Comparison of ENCODE assay signal across 8 cellular contexts in the genomic region with DNA sequence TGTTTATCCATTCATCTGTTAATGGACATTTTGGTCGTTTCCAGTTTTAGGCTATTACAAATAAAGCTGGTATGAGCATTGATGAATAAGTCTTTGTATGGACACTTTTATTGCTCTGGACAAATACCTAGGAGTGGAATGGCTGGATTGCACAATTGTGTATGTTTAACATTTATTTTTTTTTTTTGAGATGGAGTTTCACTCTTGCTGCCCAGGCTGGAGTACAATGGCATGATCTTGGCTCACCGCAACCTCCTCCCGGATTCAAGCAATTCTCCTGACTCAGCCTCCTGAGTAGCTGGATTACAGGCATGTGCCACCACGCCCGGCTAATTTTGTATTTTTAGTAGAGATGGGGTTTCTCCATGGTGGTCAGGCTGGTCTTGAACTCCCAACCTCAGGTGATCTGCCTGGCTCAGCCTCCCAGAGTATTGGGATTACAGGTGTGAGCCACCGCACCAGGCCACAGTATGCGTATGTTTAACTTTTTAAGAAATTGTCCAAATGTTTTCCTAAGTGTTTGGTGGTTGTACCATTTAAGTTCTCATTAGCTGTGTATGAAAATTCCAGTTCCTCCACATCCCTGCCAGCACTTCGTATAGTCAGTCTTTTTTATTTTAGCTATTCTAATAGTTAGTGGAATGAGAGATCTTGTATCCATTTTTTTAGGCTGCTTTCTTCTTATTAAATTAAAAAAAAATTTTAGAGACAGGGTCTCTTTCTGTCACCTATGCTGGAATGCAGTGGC.
A peak's percentile ranks its signal among the peaks of the same experiment; 100 is the strongest.
DNase-seq lines count a peak whose midpoint lies in the region; ATAC-seq, FAIRE-seq and TF ChIP-seq lines count a peak whose summit lies in the region.
"Not testable (repeated sequence)": the region's sequence is repeated elsewhere in the genome, so short reads cannot be mapped to it uniquely, and the experiment has no call there.

No MANE protein-coding gene starts in this region.

- H2AFZ ChIP-seq in ACC112 (ENCODE audit: low read length, unreplicated experiment); IMR-90 (replicated peaks; ENCODE audit: low read length, poor library complexity); SK-N-SH (ENCODE audit: low read depth); keratinocyte (ENCODE audit: control insufficient read depth, low read length): not testable (repeated sequence)

- H3K4me1 Mint-ChIP-seq in MCF 10A (ENCODE audit: insufficient read depth, unreplicated experiment): peaks cover 19% of the 10 kb centered on the region

- TF ChIP-seq CTCF in IMR-90 (conservative IDR thresholded peaks at IDR 0.05; ENCODE audit: low read depth, low read length); SK-N-SH (IDR thresholded peaks at IDR 0.05); MCF 10A (IDR thresholded peaks at IDR 0.05; ENCODE audit: unreplicated experiment); keratinocyte (optimal IDR thresholded peaks at IDR 0.05 in 1 of 3, IDR thresholded peaks at IDR 0.05 in 1 of 3, conservative IDR thresholded peaks at IDR 0.05 in 1 of 3; ENCODE audit: extremely low read depth in 1 of 3, insufficient read depth in 2 of 3, low read length in 3 of 3): not testable (repeated sequence)

- WGBS in IMR-90 (ENCODE audit: extremely low coverage in 2 of 2, insufficient read length in 1 of 2), 2 experiments: no CpG with 5 or more reads among the region's 8 CpGs
- 82% methylated on average over 8 of the region's 8 CpGs for WGBS in SK-N-SH (ENCODE audit: low lambda C conversion rate)

- peak overlapping the region; percentile 53; the same call in 1 of the 2 replicates for H4K5ac ChIP-seq in IMR-90 (ENCODE audit: low read depth, low read length)

- peak overlapping the region; percentile 90 for H3K27ac Mint-ChIP-seq in MCF 10A (ENCODE audit: low read depth, unreplicated experiment)

- BruUV-seq in IMR-90 (replicated peaks; lab: Mats Ljungman, UMichigan); MCF 10A (replicated peaks; lab: Mats Ljungman, UMichigan): not testable (repeated sequence)

- peak; percentile 77 for FAIRE-seq in keratinocyte (lab: Jason Lieb, UNC)

- H2AK9ac ChIP-seq in IMR-90 (replicated peaks; ENCODE audit: low read depth, low read length, poor library complexity): not testable (repeated sequence)

- not testable (repeated sequence) for H3K27me3 ChIP-seq in ACC112 (ENCODE audit: insufficient read depth, low read length); IMR-90 (ENCODE audit: control insufficient read depth, insufficient read depth, low read length); SK-N-SH (ENCODE audit: insufficient read depth); keratinocyte (ENCODE audit: control insufficient read depth, extremely low read depth, insufficient read depth, low read length)

- H3K4ac ChIP-seq in IMR-90 (ENCODE audit: low read depth, low read length): peak overlapping the region; percentile 62; the same call in 1 of the 2 replicates

- in situ Hi-C loops in IMR-90 (cut with MboI; ENCODE audit: low sequenced_read_pairs): not testable (repeated sequence)

- not testable (repeated sequence) for H3K9ac ChIP-seq in IMR-90 (ENCODE audit: low read depth, low read length); SK-N-SH; keratinocyte (ENCODE audit: control insufficient read depth, extremely low read depth, insufficient read depth, low read length)

- not testable (repeated sequence) for H3K4me2 ChIP-seq in IMR-90 (ENCODE audit: low read depth, low read length); SK-N-SH
- H3K4me2 ChIP-seq in keratinocyte (ENCODE audit: control insufficient read depth, extremely low read depth, insufficient read depth, low read depth, low read length): peak overlapping the region; percentile 41

- not testable (repeated sequence) for H2BK5ac ChIP-seq in IMR-90 (ENCODE audit: low read depth, low read length, poor library complexity, severe bottlenecking)

- POLR2A ChIA-PET in IMR-90 (lab: Charles Lee; ENCODE audit: unreplicated experiment): interaction anchor here (0.6 kb wide), 1 partner anchor 234 kb away, joined by 6 read pairs; no protein-coding TSS in a partner anchor
- POLR2A ChIA-PET in SK-N-SH (lab: Yijun Ruan, JAX): interaction anchor here (1.0 kb wide), 1 partner anchor 240 kb away, joined by 4 read pairs; the partner anchor contains the start of gene ZFP36L2
- POLR2A ChIA-PET in MCF 10A (lab: Yijun Ruan, JAX): interaction anchor here (0.5 to 2.7 kb wide), 25 partner anchors 10 to 555 kb away, joined by 3 to 28 read pairs (median 4); partner anchors contain the start of gene ZFP36L2

- H3K36me3 Mint-ChIP-seq in MCF 10A (ENCODE audit: insufficient read depth, unreplicated experiment): not testable (repeated sequence)

- not testable (repeated sequence) for H3K56ac ChIP-seq in IMR-90 (ENCODE audit: extremely low read depth, insufficient read depth, low read length)

- ATAC-seq in IMR-90 (ENCODE audit: low read depth): peak; percentile 78

- not testable (repeated sequence) for TF ChIP-seq POLR2A in IMR-90 (IDR thresholded peaks at IDR 0.05; ENCODE audit: low read depth, low read length)

- peak overlapping the region; percentile 18 for H2BK20ac ChIP-seq in IMR-90 (ENCODE audit: low read depth, low read length)

- TF ChIP-seq RAD21 in IMR-90 (IDR thresholded peaks at IDR 0.05; ENCODE audit: low read length); SK-N-SH (IDR thresholded peaks at IDR 0.05; ENCODE audit: low read length): not testable (repeated sequence)

- not testable (repeated sequence) for H3K79me2 ChIP-seq in ACC112 (ENCODE audit: control insufficient read depth, insufficient read depth, low read length, unreplicated experiment); SK-N-SH (ENCODE audit: insufficient read depth); keratinocyte (ENCODE audit: control insufficient read depth, insufficient read depth, low read length)

- H4K8ac ChIP-seq in IMR-90 (ENCODE audit: low read depth in 2 of 2, low read length in 2 of 2): peak overlapping the region in 1 of 2 experiments; percentile 48; a peak in 1 of 4 replicates

- H2BK120ac ChIP-seq in IMR-90 (ENCODE audit: low read depth, low read length): peak overlapping the region; percentile 13; the same call in 1 of the 2 replicates

- CTCF ChIA-PET in IMR-90 (lab: Yijun Ruan, JAX) (interaction anchor here (0.6 kb wide), 1 partner anchor 170 kb away, joined by 3 read pairs; no protein-coding TSS in a partner anchor), SK-N-SH (lab: Yijun Ruan, JAX) (interaction anchor here (0.8 to 2.7 kb wide), 6 partner anchors 11 to 551 kb away, joined by 3 to 13 read pairs (median 3); no protein-coding TSS in a partner anchor), MCF 10A (lab: Yijun Ruan, JAX) (interaction anchor here (0.6 to 2.8 kb wide), 13 partner anchors 11 to 241 kb away, joined by 3 to 18 read pairs (median 3); no protein-coding TSS in a partner anchor)

- not testable (repeated sequence) for H4K91ac ChIP-seq in IMR-90 (ENCODE audit: insufficient read depth, low read depth, low read length)

- not testable (repeated sequence) for H3K9me1 ChIP-seq in IMR-90 (ENCODE audit: insufficient read depth, low read length); keratinocyte (ENCODE audit: control insufficient read depth, extremely low read depth, insufficient read depth, low read length)

- H3K27ac ChIP-seq in ACC112 (ENCODE audit: low read depth, low read length): peak overlapping the region; percentile 40
- peak overlapping the region; percentile 75 for H3K27ac ChIP-seq in IMR-90 (ENCODE audit: insufficient read depth, low read length)
- H3K27ac ChIP-seq in SK-N-SH (ENCODE audit: low read depth in 2 of 2, low read length in 1 of 2): not testable (repeated sequence)
- H3K27ac ChIP-seq in keratinocyte (ENCODE audit: control insufficient read depth, insufficient read depth, low read length): peak overlapping the region; percentile 80

- not testable (repeated sequence) for TF ChIP-seq EP300 in SK-N-SH (IDR thresholded peaks at IDR 0.05; ENCODE audit: borderline replicate concordance in 1 of 2, low read depth in 1 of 2, low read length in 1 of 2)

- H4K20me1 ChIP-seq in IMR-90 (ENCODE audit: insufficient read depth, low read length); SK-N-SH (ENCODE audit: insufficient read depth); keratinocyte (ENCODE audit: control insufficient read depth, extremely low read depth, insufficient read depth, low read length): not testable (repeated sequence)

- DNase-seq in ELR (ENCODE audit: low read depth): peak; percentile 96
- peak; percentile 85 for DNase-seq in IMR-90
- not testable (repeated sequence) for DNase-seq in SK-N-SH
- peak; percentile 88 for DNase-seq in MCF 10A (ENCODE audit: unreplicated experiment)
- DNase-seq in fibroblast of gingiva (ENCODE audit: low read depth): peak; percentile 85
- peak; percentile 92 for DNase-seq in keratinocyte (ENCODE audit: low read depth, low spot score)
- peak; percentile 93 for DNase-seq in renal cortical epithelial cell (ENCODE audit: low read depth)

- not testable (repeated sequence) for H3F3A ChIP-seq in SK-N-SH (replicated peaks; ENCODE audit: insufficient read depth)

- dilution Hi-C loops in IMR-90 (cut with HindIII; ENCODE audit: low sequenced_read_pairs, unreplicated experiment); keratinocyte (cut with MboI; ENCODE audit: extremely low pct_ligation_motif_present, low sequenced_read_pairs): not testable (repeated sequence)

- not testable (repeated sequence) for H3K9me3 ChIP-seq in IMR-90 (ENCODE audit: control insufficient read depth, insufficient read depth, low read length); SK-N-SH; keratinocyte (ENCODE audit: control insufficient read depth, low read depth, low read length)

- H2BK15ac ChIP-seq in IMR-90 (ENCODE audit: low read depth, low read length): 0 out of 3 replicates have a peak overlapping the region, but pooled peaks have one; percentile 89

- not testable (repeated sequence) for H3K79me1 ChIP-seq in IMR-90 (ENCODE audit: low read depth in 1 of 2, low read length in 2 of 2)

- not testable (repeated sequence) for H3K18ac ChIP-seq in IMR-90 (ENCODE audit: low read depth, low read length)

- H3K23ac ChIP-seq in IMR-90 (ENCODE audit: low read depth, low read length): not testable (repeated sequence)

- peaks cover 12% of the 10 kb centered on the region for H3K4me1 ChIP-seq in ACC112 (ENCODE audit: control insufficient read depth, insufficient read depth, low read length, unreplicated experiment)
- H3K4me1 ChIP-seq in IMR-90 (ENCODE audit: control insufficient read depth, insufficient read depth, low read length); SK-N-SH (ENCODE audit: control insufficient read depth in 1 of 2, insufficient read depth in 2 of 2, low read depth in 1 of 2, low read length in 1 of 2): not testable (repeated sequence)
- H3K4me1 ChIP-seq in keratinocyte (ENCODE audit: control insufficient read depth, extremely low read depth, insufficient read depth, low read length): peaks cover 13% of the 10 kb centered on the region

- not testable (repeated sequence) for H3K27me3 Mint-ChIP-seq in MCF 10A (ENCODE audit: insufficient read depth, unreplicated experiment)

- intact Hi-C loops in IMR-90 (cut with micrococcal nuclease): not testable (repeated sequence)
- intact Hi-C loops in MCF 10A (cut with micrococcal nuclease): loop anchor here (2.0 kb wide), 1 partner anchor 99 kb away; no protein-coding TSS in a partner anchor

- not testable (repeated sequence) for H3K9me3 Mint-ChIP-seq in MCF 10A (ENCODE audit: unreplicated experiment)

- H3K14ac ChIP-seq in IMR-90 (replicated peaks; ENCODE audit: low read depth, low read length): not testable (repeated sequence)

- not testable (repeated sequence) for H3K9me2 ChIP-seq in SK-N-SH

- H3K36me3 ChIP-seq in ACC112 (ENCODE audit: insufficient read depth, low read length); IMR-90 (ENCODE audit: control insufficient read depth, insufficient read depth, low read length); SK-N-SH (replicated peaks in 1 of 2; ENCODE audit: control insufficient read depth in 1 of 2, insufficient read depth in 2 of 2, low read length in 1 of 2); keratinocyte (ENCODE audit: control insufficient read depth in 2 of 2, extremely low read depth in 1 of 2, insufficient read depth in 2 of 2, low read length in 2 of 2): not testable (repeated sequence)

- not testable (repeated sequence) for H3K4me3 ChIP-seq in ACC112 (ENCODE audit: low read depth, low read length); IMR-90 (ENCODE audit: insufficient read depth, low read depth, low read length); SK-N-SH (ENCODE audit: low read depth in 2 of 2, low read length in 1 of 2); keratinocyte (ENCODE audit: control insufficient read depth in 2 of 3, extremely low read depth in 1 of 3, insufficient read depth in 2 of 3, low read depth in 1 of 3, low read length in 3 of 3)

- peak overlapping the region; percentile 78; the same call in 1 of the 2 replicates for H2AK5ac ChIP-seq in IMR-90 (ENCODE audit: low read depth, low read length)

- H3K4me3 Mint-ChIP-seq in MCF 10A (ENCODE audit: unreplicated experiment): not testable (repeated sequence)
